Comparison of ENCODE assay signal across 28 cellular contexts in genomic region chr19:1117654-1118053, GRCh38.
"Had no signal": no experiment of that assay in that cellular context is flagged by ENCODE, and none has a peak within 500 bp of the region (broad histone marks: within the 10 kb centered on the region; RNA-seq: fewer than 3 reads in every experiment).

No MANE protein-coding gene starts in this region.

- H3K27me3 Mint-ChIP-seq: activated naive CD4-positive, alpha-beta T cell treated with anti-CD3 and anti-CD28 coated beads, Interleukin-2, amount 10 ng/mL, durations not matched to agents 7 days and 5 days; activated naive CD8-positive, alpha-beta T cell treated with anti-CD3 and anti-CD28 coated beads, Interleukin-2, amount 10 ng/mL, durations not matched to agents 7 days and 5 days; activated T-helper 17 cell treated with anti-CD3 and anti-CD28 coated beads, Interleukin-2, amount 50 U/mL, for 72 hours; T-helper 17 cell had no signal

- H3K9me3 Mint-ChIP-seq: activated naive CD4-positive, alpha-beta T cell treated with anti-CD3 and anti-CD28 coated beads, Interleukin-2, amount 10 ng/mL, durations not matched to agents 7 days and 5 days; activated naive CD8-positive, alpha-beta T cell treated with anti-CD3 and anti-CD28 coated beads, Interleukin-2, amount 10 ng/mL, durations not matched to agents 7 days and 5 days; activated T-helper 17 cell treated with anti-CD3 and anti-CD28 coated beads, Interleukin-2, amount 50 U/mL, for 72 hours; WTC11 had no signal

- FAIRE-seq: bronchial epithelial cell, RCC 7860 had no signal

- H3K27ac Mint-ChIP-seq: activated naive CD4-positive, alpha-beta T cell treated with anti-CD3 and anti-CD28 coated beads, Interleukin-2, amount 10 ng/mL, durations not matched to agents 7 days and 5 days; activated naive CD8-positive, alpha-beta T cell treated with anti-CD3 and anti-CD28 coated beads, Interleukin-2, amount 10 ng/mL, durations not matched to agents 7 days and 5 days; activated T-helper 17 cell treated with anti-CD3 and anti-CD28 coated beads, Interleukin-2, amount 50 U/mL, for 72 hours; T-helper 17 cell; WTC11 had no signal

- H3K27ac ChIP-seq: adrenal gland, ascending aorta, body of pancreas had no signal

- H3K4me1 Mint-ChIP-seq: activated naive CD8-positive, alpha-beta T cell treated with anti-CD3 and anti-CD28 coated beads, Interleukin-2, amount 10 ng/mL, durations not matched to agents 7 days and 5 days; activated T-helper 17 cell treated with anti-CD3 and anti-CD28 coated beads, Interleukin-2, amount 50 U/mL, for 72 hours had no signal

- H3K9me3 ChIP-seq: adrenal gland, ascending aorta, body of pancreas had no signal

- H3K4me3 ChIP-seq: adrenal gland, ascending aorta, body of pancreas had no signal

- ATAC-seq: activated T-helper 17 cell treated with anti-CD3 and anti-CD28 coated beads, Interleukin-2, amount 50 U/mL, for 72 hours; body of pancreas; PC-3; T-helper 17 cell had no signal

- H3K27me3 ChIP-seq: adrenal gland, ascending aorta, body of pancreas had no signal

- H3K4me3 Mint-ChIP-seq: activated naive CD4-positive, alpha-beta T cell treated with anti-CD3 and anti-CD28 coated beads, Interleukin-2, amount 10 ng/mL, durations not matched to agents 7 days and 5 days; activated naive CD8-positive, alpha-beta T cell treated with anti-CD3 and anti-CD28 coated beads, Interleukin-2, amount 10 ng/mL, durations not matched to agents 7 days and 5 days; activated T-helper 17 cell treated with anti-CD3 and anti-CD28 coated beads, Interleukin-2, amount 50 U/mL, for 72 hours; T-helper 17 cell; WTC11 had no signal

- DNase-seq: activated CD4-positive, alpha-beta T cell treated with anti-CD3 and anti-CD28 coated beads for 48 hours; activated CD4-positive, alpha-beta T cell treated with anti-CD3 and anti-CD28 coated beads, Interleukin-2, amount 50 U/mL, for 4 hours; activated CD4-positive, CD25-positive, alpha-beta regulatory T cell treated with anti-CD3 and anti-CD28 coated beads, Interleukin-2, amount 50 U/mL, for 72 hours; activated gamma-delta T cell; activated naive CD4-positive, alpha-beta T cell treated with anti-CD3 and anti-CD28 coated beads, Interleukin-2, amount 10 ng/mL, durations not matched to agents 7 days and 5 days; activated naive CD8-positive, alpha-beta T cell treated with anti-CD3 and anti-CD28 coated beads, Interleukin-2, amount 10 ng/mL, durations not matched to agents 7 days and 5 days; activated T-cell treated with anti-CD3 and anti-CD28 coated beads for 4 hours; activated T-cell treated with anti-CD3 and anti-CD28 coated beads, Interleukin-2, amount 50 U/mL, for 48 hours; body of pancreas; central memory CD4-positive, alpha-beta T cell; Karpas-422; MM.1S; NCI-H1105; NCI-H1436 treated with DMSO at 0.1 percent for 48 hours; NCI-H187; NCI-H2081; NCI-H446; NCI-H524; PC-3; SIG-M5; T-helper 9 cell had no signal
